ENCODE assay signal across 1 cellular context in genomic region chr1:52037402-52037814, GRCh38.
A peak's percentile ranks its signal among the peaks of the same experiment; 100 is the strongest.
TF ChIP-seq lines count a peak whose summit lies in the region.

No MANE protein-coding gene starts in this region.

TF ChIP-seq in HepG2, 621 proteins besides CTCF, POLR2A, EP300 and RAD21 (continued from another document and continues in another):
- TF ChIP-seq SNAPC4 (CRISPR knock-in tag; IDR thresholded peaks at IDR 0.05) (no peak), ZBTB34 (CRISPR knock-in tag; IDR thresholded peaks at IDR 0.05) (peak; percentile 39; the same call in 1 of the 2 replicates), ZNF816 (CRISPR knock-in tag; IDR thresholded peaks at IDR 0.05; ENCODE audit: borderline replicate concordance) (peak; percentile 57; the same call in 1 of the 2 replicates), ZNF17 (CRISPR knock-in tag; IDR thresholded peaks at IDR 0.05) (no peak), GATAD2A (CRISPR knock-in tag; IDR thresholded peaks at IDR 0.05) (peak; percentile 98), ZNF350 (CRISPR knock-in tag; IDR thresholded peaks at IDR 0.05; ENCODE audit: borderline replicate concordance, low read depth) (peak; percentile 32; the same call in 1 of the 2 replicates), ZNF432 (CRISPR knock-in tag; IDR thresholded peaks at IDR 0.05; ENCODE audit: borderline replicate concordance) (no peak), ZNF337 (CRISPR knock-in tag; IDR thresholded peaks at IDR 0.05; ENCODE audit: borderline replicate concordance, low read depth) (0 out of 2 replicates have a peak, but pooled peaks have one; percentile 51), RFX3 (CRISPR knock-in tag; IDR thresholded peaks at IDR 0.05) (no peak), ESRRA (CRISPR knock-in tag; IDR thresholded peaks at IDR 0.05; ENCODE audit: low read depth) (peak; percentile 70; the same call in 1 of the 2 replicates), ZNF264 (CRISPR knock-in tag; IDR thresholded peaks at IDR 0.05) (peak; percentile 97), ZFYVE20 (CRISPR knock-in tag; IDR thresholded peaks at IDR 0.05; ENCODE audit: borderline replicate concordance, low read depth) (no peak), ZNF629 (CRISPR knock-in tag; conservative IDR thresholded peaks at IDR 0.05) (peak; percentile 83), PBX3 (CRISPR knock-in tag; IDR thresholded peaks at IDR 0.05; ENCODE audit: borderline replicate concordance) (no peak), HOMEZ (CRISPR knock-in tag; IDR thresholded peaks at IDR 0.05; ENCODE audit: low read depth) (peak; percentile 96), ZMAT5 (CRISPR knock-in tag; IDR thresholded peaks at IDR 0.05; ENCODE audit: borderline replicate concordance, low read depth) (no peak), PRMT3 (CRISPR knock-in tag; IDR thresholded peaks at IDR 0.05; ENCODE audit: borderline replicate concordance, low read depth) (no peak), ZFY (CRISPR knock-in tag; IDR thresholded peaks at IDR 0.05) (peak; percentile 39), PCBP1 (IDR thresholded peaks at IDR 0.05; ENCODE audit: borderline replicate concordance, low read depth, low read length) (no peak), KDM3A (CRISPR knock-in tag; IDR thresholded peaks at IDR 0.05; ENCODE audit: low read depth) (peak; percentile 64; the same call in 1 of the 2 replicates), ATF2 (CRISPR knock-in tag; IDR thresholded peaks at IDR 0.05) (peak; percentile 90), BRD4 (CRISPR knock-in tag; IDR thresholded peaks at IDR 0.05) (peak; percentile 59; the same call in 1 of the 2 replicates), PITX1 (CRISPR knock-in tag; IDR thresholded peaks at IDR 0.05) (peak; percentile 93), SMYD3 (CRISPR knock-in tag; IDR thresholded peaks at IDR 0.05) (0 out of 2 replicates have a peak, but pooled peaks have one; percentile 21), SP4 (CRISPR knock-in tag; IDR thresholded peaks at IDR 0.05) (no peak), GATA4 (IDR thresholded peaks at IDR 0.05; ENCODE audit: borderline replicate concordance, low read depth) (peak; percentile 79; the same call in 1 of the 2 replicates), KLF16 (CRISPR knock-in tag; IDR thresholded peaks at IDR 0.05) (peak in 1 of 2 experiments; percentile 91; a peak in 2 of 4 replicates), ZNF713 (CRISPR knock-in tag; IDR thresholded peaks at IDR 0.05) (no peak), MXD4 (CRISPR knock-in tag; IDR thresholded peaks at IDR 0.05) (peak; percentile 67; the same call in 1 of the 2 replicates), ZBTB8A (CRISPR knock-in tag; IDR thresholded peaks at IDR 0.05; ENCODE audit: borderline replicate concordance, low read depth) (no peak), EHMT2 (IDR thresholded peaks at IDR 0.05; ENCODE audit: borderline replicate concordance, low read depth, low read length) (peak; percentile 83; the same call in 1 of the 2 replicates), NFYC (CRISPR knock-in tag; IDR thresholded peaks at IDR 0.05) (peak; percentile 72), ZNF749 (CRISPR knock-in tag; IDR thresholded peaks at IDR 0.05; ENCODE audit: borderline replicate concordance) (no peak), MXD3 (CRISPR knock-in tag; IDR thresholded peaks at IDR 0.05) (0 out of 2 replicates have a peak, but pooled peaks have one; percentile 33), ZNF205 (CRISPR knock-in tag; IDR thresholded peaks at IDR 0.05) (peak; percentile 79), HNF4G (IDR thresholded peaks at IDR 0.05; ENCODE audit: borderline replicate concordance, low read depth, low read length) (peak; percentile 53; the same call in 1 of the 2 replicates), HNF4G (CRISPR knock-in tag; IDR thresholded peaks at IDR 0.05; ENCODE audit: borderline replicate concordance, low read depth) (0 out of 2 replicates have a peak, but pooled peaks have one; percentile 48), ZNF121 (CRISPR knock-in tag; IDR thresholded peaks at IDR 0.05) (peak; percentile 49; the same call in 1 of the 2 replicates)
- TF ChIP-seq, protein P1, sequence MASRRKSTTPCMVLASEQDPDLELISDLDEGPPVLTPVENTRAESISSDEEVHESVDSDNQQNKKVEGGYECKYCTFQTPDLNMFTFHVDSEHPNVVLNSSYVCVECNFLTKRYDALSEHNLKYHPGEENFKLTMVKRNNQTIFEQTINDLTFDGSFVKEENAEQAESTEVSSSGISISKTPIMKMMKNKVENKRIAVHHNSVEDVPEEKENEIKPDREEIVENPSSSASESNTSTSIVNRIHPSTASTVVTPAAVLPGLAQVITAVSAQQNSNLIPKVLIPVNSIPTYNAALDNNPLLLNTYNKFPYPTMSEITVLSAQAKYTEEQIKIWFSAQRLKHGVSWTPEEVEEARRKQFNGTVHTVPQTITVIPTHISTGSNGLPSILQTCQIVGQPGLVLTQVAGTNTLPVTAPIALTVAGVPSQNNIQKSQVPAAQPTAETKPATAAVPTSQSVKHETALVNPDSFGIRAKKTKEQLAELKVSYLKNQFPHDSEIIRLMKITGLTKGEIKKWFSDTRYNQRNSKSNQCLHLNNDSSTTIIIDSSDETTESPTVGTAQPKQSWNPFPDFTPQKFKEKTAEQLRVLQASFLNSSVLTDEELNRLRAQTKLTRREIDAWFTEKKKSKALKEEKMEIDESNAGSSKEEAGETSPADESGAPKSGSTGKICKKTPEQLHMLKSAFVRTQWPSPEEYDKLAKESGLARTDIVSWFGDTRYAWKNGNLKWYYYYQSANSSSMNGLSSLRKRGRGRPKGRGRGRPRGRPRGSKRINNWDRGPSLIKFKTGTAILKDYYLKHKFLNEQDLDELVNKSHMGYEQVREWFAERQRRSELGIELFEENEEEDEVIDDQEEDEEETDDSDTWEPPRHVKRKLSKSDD (CRISPR knock-in tag; IDR thresholded peaks at IDR 0.05; ENCODE audit: low read depth) = 0 out of 2 replicates have a peak, but pooled peaks have one; percentile 30
- TF ChIP-seq, protein P2, sequence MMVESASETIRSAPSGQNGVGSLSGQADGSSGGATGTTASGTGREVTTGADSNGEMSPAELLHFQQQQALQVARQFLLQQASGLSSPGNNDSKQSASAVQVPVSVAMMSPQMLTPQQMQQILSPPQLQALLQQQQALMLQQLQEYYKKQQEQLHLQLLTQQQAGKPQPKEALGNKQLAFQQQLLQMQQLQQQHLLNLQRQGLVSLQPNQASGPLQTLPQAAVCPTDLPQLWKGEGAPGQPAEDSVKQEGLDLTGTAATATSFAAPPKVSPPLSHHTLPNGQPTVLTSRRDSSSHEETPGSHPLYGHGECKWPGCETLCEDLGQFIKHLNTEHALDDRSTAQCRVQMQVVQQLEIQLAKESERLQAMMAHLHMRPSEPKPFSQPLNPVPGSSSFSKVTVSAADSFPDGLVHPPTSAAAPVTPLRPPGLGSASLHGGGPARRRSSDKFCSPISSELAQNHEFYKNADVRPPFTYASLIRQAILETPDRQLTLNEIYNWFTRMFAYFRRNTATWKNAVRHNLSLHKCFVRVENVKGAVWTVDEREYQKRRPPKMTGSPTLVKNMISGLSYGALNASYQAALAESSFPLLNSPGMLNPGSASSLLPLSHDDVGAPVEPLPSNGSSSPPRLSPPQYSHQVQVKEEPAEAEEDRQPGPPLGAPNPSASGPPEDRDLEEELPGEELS (CRISPR knock-in tag; IDR thresholded peaks at IDR 0.05) = peak; percentile 99
- TF ChIP-seq, protein P3, sequence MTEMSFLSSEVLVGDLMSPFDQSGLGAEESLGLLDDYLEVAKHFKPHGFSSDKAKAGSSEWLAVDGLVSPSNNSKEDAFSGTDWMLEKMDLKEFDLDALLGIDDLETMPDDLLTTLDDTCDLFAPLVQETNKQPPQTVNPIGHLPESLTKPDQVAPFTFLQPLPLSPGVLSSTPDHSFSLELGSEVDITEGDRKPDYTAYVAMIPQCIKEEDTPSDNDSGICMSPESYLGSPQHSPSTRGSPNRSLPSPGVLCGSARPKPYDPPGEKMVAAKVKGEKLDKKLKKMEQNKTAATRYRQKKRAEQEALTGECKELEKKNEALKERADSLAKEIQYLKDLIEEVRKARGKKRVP (CRISPR knock-in tag; IDR thresholded peaks at IDR 0.05) = peak in 1 of 2 experiments; percentile 72; a peak in 1 of 4 replicates
- TF ChIP-seq, protein P4, sequence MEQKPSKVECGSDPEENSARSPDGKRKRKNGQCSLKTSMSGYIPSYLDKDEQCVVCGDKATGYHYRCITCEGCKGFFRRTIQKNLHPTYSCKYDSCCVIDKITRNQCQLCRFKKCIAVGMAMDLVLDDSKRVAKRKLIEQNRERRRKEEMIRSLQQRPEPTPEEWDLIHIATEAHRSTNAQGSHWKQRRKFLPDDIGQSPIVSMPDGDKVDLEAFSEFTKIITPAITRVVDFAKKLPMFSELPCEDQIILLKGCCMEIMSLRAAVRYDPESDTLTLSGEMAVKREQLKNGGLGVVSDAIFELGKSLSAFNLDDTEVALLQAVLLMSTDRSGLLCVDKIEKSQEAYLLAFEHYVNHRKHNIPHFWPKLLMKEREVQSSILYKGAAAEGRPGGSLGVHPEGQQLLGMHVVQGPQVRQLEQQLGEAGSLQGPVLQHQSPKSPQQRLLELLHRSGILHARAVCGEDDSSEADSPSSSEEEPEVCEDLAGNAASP (CRISPR knock-in tag; IDR thresholded peaks at IDR 0.05; ENCODE audit: borderline replicate concordance) = peak; percentile 73; the same call in 1 of the 2 replicates
